ENCODE assay signal across 27 cellular contexts in the genomic region with DNA sequence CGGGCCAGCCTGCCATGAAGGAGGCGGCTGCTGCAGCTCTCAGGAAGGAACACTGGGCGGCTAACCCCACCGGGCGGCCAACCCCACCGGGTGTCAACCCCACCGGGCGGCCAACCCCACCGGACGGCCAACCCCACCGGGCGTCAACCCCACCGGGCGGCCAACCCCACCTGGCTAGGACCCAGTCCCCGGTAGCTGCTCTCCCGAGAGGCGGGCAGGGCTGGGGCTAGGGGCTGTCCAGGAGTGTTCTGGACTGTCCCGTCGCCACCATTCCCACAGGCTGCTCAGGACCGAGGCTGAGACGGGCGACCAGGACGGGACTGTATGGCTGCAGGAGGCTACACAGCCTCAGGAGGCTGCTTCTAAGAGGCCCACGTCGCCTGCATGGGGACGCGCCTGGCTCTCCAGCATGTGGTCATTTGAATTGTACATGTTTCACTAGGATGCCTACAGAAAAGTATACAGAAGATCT.
DNase-seq lines count a peak whose midpoint lies in the region; ATAC-seq, FAIRE-seq and TF ChIP-seq lines count a peak whose summit lies in the region.
"Had no signal": no experiment of that assay in that cellular context is flagged by ENCODE, and none has a peak within 500 bp of the region (broad histone marks: within the 10 kb centered on the region; RNA-seq: fewer than 3 reads in every experiment).

No MANE protein-coding gene starts in this region.

- TF ChIP-seq POLR2A in GM12892 (IDR thresholded peaks at IDR 0.05; ENCODE audit: low read depth, low read length) = no peak

- intact Hi-C loops in Right ventricle myocardium inferior (cut with DNase I) (no loop called here), upper lobe of right lung (cut with DNase I) (no loop called here)

- peak; percentile 53 for DNase-seq in Right ventricle myocardium inferior (ENCODE audit: missing footprints)
- DNase-seq in right atrium auricular region (ENCODE audit: low spot score) = no peak
- DNase-seq in dedifferentiated amniotic fluid mesenchymal stem cell (ENCODE audit: extremely low spot score) = peak; percentile 7
- DNase-seq in upper lobe of right lung = no peak
- DNase-seq in globus pallidus (ENCODE audit: low spot score) = no peak
- DNase-seq in GM12892 (ENCODE audit: insufficient read length) = no peak
- DNase-seq: 8988T; activated B cell treated with CpG ODN at 0.5 μM for 24 hours; activated CD4-positive, alpha-beta memory T cell treated with anti-CD3 and anti-CD28 coated beads, Interleukin-2, amount 10 ng/mL, durations not matched to agents 7 days and 5 days; activated naive CD4-positive, alpha-beta T cell; activated T-cell treated with anti-CD3 and anti-CD28 coated beads for 4 hours; Caco-2; H7; Kasumi-1; NCI-H1048; NCI-H2029; sigmoid colon; stimulated activated naive CD4-positive, alpha-beta T cell; transverse colon had no signal

- peak overlapping the region; percentile 71 to 77 (median 72) for H3K27ac Mint-ChIP-seq in nephron
- H3K27ac Mint-ChIP-seq: activated B cell treated with CpG ODN at 0.5 μM for 24 hours; activated CD4-positive, alpha-beta memory T cell treated with anti-CD3 and anti-CD28 coated beads, Interleukin-2, amount 10 ng/mL, durations not matched to agents 7 days and 5 days; B cell; T-helper 2 cell treated with Interferon-gamma antibody and Interleukin-4, amounts not matched to agents 5 μg/mL and 100 μg/mL, for 36 hours had no signal

- FAIRE-seq in GM12892 (lab: Jason Lieb, UNC) = no peak
- FAIRE-seq: pancreas had no signal

- TF ChIP-seq CTCF in right atrium auricular region (IDR thresholded peaks at IDR 0.05) (no peak), nephron (IDR thresholded peaks at IDR 0.05; ENCODE audit: unreplicated experiment in 3 of 3) (no peak), upper lobe of right lung (IDR thresholded peaks at IDR 0.05) (no peak)

- no peaks in the 10 kb centered on the region for H3K36me3 ChIP-seq in right atrium auricular region
- no peaks in the 10 kb centered on the region for H3K36me3 ChIP-seq in upper lobe of right lung
- H3K36me3 ChIP-seq: pancreas, sigmoid colon, transverse colon had no signal

- H3K4me3 ChIP-seq in right atrium auricular region (no peak overlapping the region), upper lobe of right lung (no peak overlapping the region)
- H3K4me3 ChIP-seq: lung, pancreas, sigmoid colon, transverse colon had no signal

- ATAC-seq in Right ventricle myocardium inferior (no peak), upper lobe of right lung (peak; percentile 27), HG03469 (IDR thresholded peaks at IDR 0.05; ENCODE audit: unreplicated experiment) (no peak)
- ATAC-seq: SK-N-SH treated with all-trans-retinoic acid at 6 μM for 48 hours had no signal

- H3K4me1 ChIP-seq in right atrium auricular region (peaks cover 0 to 6% of the 10 kb centered on the region in 2 donors), upper lobe of right lung (no peaks in the 10 kb centered on the region)
- H3K4me1 ChIP-seq: Caco-2, pancreas, sigmoid colon had no signal

- H3K9me3 ChIP-seq in right atrium auricular region = no peaks in the 10 kb centered on the region
- no peaks in the 10 kb centered on the region for H3K9me3 ChIP-seq in upper lobe of right lung
- H3K9me3 ChIP-seq: Caco-2, pancreas, sigmoid colon, transverse colon had no signal

- no peaks in the 10 kb centered on the region for H3K9me3 Mint-ChIP-seq in nephron
- H3K9me3 Mint-ChIP-seq: activated B cell treated with CpG ODN at 0.5 μM for 24 hours; central memory CD8-positive, alpha-beta T cell; T-helper 2 cell treated with Interferon-gamma antibody and Interleukin-4, amounts not matched to agents 5 μg/mL and 100 μg/mL, for 36 hours had no signal

- H3K27me3 ChIP-seq in right atrium auricular region = no peaks in the 10 kb centered on the region
- H3K27me3 ChIP-seq in upper lobe of right lung = no peaks in the 10 kb centered on the region
- H3K27me3 ChIP-seq: pancreas, sigmoid colon, transverse colon had no signal

- peaks cover 22% of the 10 kb centered on the region for H3K4me1 Mint-ChIP-seq in nephron
- H3K4me1 Mint-ChIP-seq: activated B cell treated with CpG ODN at 0.5 μM for 24 hours; activated CD4-positive, alpha-beta memory T cell treated with anti-CD3 and anti-CD28 coated beads, Interleukin-2, amount 10 ng/mL, durations not matched to agents 7 days and 5 days; B cell; central memory CD8-positive, alpha-beta T cell had no signal

- H3K36me3 Mint-ChIP-seq in nephron (ENCODE audit: low read depth) = no peaks in the 10 kb centered on the region

- peaks cover 10% of the 10 kb centered on the region for H3K27me3 Mint-ChIP-seq in nephron (ENCODE audit: low read depth)
- H3K27me3 Mint-ChIP-seq: activated B cell treated with CpG ODN at 0.5 μM for 24 hours; activated CD4-positive, alpha-beta memory T cell treated with anti-CD3 and anti-CD28 coated beads, Interleukin-2, amount 10 ng/mL, durations not matched to agents 7 days and 5 days; B cell; central memory CD8-positive, alpha-beta T cell had no signal

- H3K4me3 Mint-ChIP-seq in nephron = no peak overlapping the region
- H3K4me3 Mint-ChIP-seq: activated B cell treated with CpG ODN at 0.5 μM for 24 hours; activated CD4-positive, alpha-beta memory T cell treated with anti-CD3 and anti-CD28 coated beads, Interleukin-2, amount 10 ng/mL, durations not matched to agents 7 days and 5 days; B cell; central memory CD8-positive, alpha-beta T cell; T-helper 2 cell treated with Interferon-gamma antibody and Interleukin-4, amounts not matched to agents 5 μg/mL and 100 μg/mL, for 36 hours had no signal

- no peak overlapping the region for H3K27ac ChIP-seq in right atrium auricular region
- no peak overlapping the region for H3K27ac ChIP-seq in upper lobe of right lung
- H3K27ac ChIP-seq: pancreas, sigmoid colon, transverse colon had no signal

Comparison
In these comparisons a context has a peak if more than half of its experiments do, and no peak if none do; other contexts are left out.
1. DNase-seq: peak in Right ventricle myocardium inferior (single experiment) and dedifferentiated amniotic fluid mesenchymal stem cell (single experiment); none in right atrium auricular region (single experiment), upper lobe of right lung (single experiment), globus pallidus (single experiment) and GM12892 (single experiment).